In the genomic region with DNA sequence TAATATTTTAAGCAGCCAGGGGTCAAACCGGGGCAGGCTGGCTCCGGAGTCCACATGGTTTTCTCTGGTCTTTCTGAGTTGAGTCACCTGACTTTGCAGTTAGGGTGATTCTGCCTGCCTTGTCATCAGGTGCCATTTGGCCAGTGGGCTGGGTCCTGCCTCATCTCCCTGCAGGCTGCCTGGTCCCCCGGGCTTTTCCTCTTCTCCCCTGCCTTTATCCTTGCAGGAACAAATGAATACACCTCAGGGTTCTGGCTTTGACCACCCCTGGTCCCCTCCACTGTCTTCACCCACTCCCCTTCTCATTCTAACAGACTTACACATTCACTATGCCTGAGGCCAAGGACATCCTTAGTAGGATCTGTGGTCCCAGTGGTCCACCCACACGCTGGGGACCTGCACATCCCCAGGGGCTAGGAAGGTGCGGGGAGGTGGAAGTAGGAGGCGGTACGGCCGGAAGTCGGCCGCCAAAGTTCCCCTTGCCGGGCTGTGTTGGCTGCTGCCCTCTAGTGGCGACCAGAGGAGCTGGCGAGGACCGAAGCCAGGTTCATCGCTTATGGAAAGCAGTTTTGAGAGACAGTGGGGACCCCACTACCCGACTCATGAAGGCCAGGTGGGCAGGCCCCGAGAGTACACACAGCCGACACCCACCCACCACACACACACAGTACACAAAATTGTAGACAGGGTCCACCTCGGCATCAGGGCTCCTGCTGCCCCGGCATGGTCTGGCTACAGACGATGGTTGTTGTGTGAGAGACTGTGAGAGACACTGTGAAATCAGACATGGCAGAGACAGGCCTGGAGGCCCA, we compare ENCODE assay signal across 8 cellular contexts. TPM values are rescaled to one million over a fixed set of nuclear protein-coding genes. Genes with fewer than 3 reads are reported as not detected.
A peak's percentile ranks its signal among the peaks of the same experiment; 100 is the strongest.
DNase-seq lines count a peak whose midpoint lies in the region; ATAC-seq and TF ChIP-seq lines count a peak whose summit lies in the region.

No MANE protein-coding gene starts in this region.

- H3K9me3 ChIP-seq in iPS-15b (ENCODE audit: control insufficient read depth, insufficient read depth, low read length), result no peaks in the 10 kb centered on the region
- H3K9me3 ChIP-seq in skeletal muscle satellite cell (replicated peaks; ENCODE audit: low read length), result no peaks in the 10 kb centered on the region

- no peaks in the 10 kb centered on the region for H3K9me3 Mint-ChIP-seq in T-helper 1 cell treated with Interleukin-12 subunit alpha and Interleukin-12 subunit beta and Interleukin-4 antibody, amounts not matched to agents 30 μg/mL and 1 μg/mL, for 36 hours

- peaks cover under 1% of the 10 kb centered on the region for H3K27me3 Mint-ChIP-seq in T-helper 1 cell treated with Interleukin-12 subunit alpha and Interleukin-12 subunit beta and Interleukin-4 antibody, amounts not matched to agents 30 μg/mL and 1 μg/mL, for 36 hours (ENCODE audit: low read depth)

- H3K9ac ChIP-seq in iPS-15b (ENCODE audit: low read depth, low read length), result no peak overlapping the region
- peak overlapping the region; percentile 5 for H3K9ac ChIP-seq in skeletal muscle satellite cell (ENCODE audit: low read depth, low read length)

- H3K4me1 Mint-ChIP-seq in T-helper 1 cell treated with Interleukin-12 subunit alpha and Interleukin-12 subunit beta and Interleukin-4 antibody, amounts not matched to agents 30 μg/mL and 1 μg/mL, for 36 hours (ENCODE audit: low read depth), result peaks cover 15% of the 10 kb centered on the region

- in situ Hi-C loops in GM13977 (cut with MboI; ENCODE audit: low pct_unique_long_range_greater_than_20kb, low sequenced_read_pairs, unreplicated experiment), result no loop called here

- H3K4me3 ChIP-seq in NB4 (ENCODE audit: low read depth, low read length), result peak overlapping the region; percentile 55
- peak overlapping the region; percentile 48 for H3K4me3 ChIP-seq in iPS-15b (ENCODE audit: low read depth, low read length)
- H3K4me3 ChIP-seq in skeletal muscle satellite cell (ENCODE audit: low read length), result peak overlapping the region; percentile 63

- peak; percentile 81 for DNase-seq in GM13977 (ENCODE audit: low spot score)
- peak; percentile 84 for DNase-seq in NB4 (ENCODE audit: low read depth)
- peak; percentile 50 for DNase-seq in amniotic epithelial cell (ENCODE audit: low read depth)
- no peak for DNase-seq in T1000 (lab: John Stamatoyannopoulos, UW)

- peak; percentile 95 for ATAC-seq in HG02588 (IDR thresholded peaks at IDR 0.05; ENCODE audit: unreplicated experiment)

- H3K27ac Mint-ChIP-seq in T-helper 1 cell treated with Interleukin-12 subunit alpha and Interleukin-12 subunit beta and Interleukin-4 antibody, amounts not matched to agents 30 μg/mL and 1 μg/mL, for 36 hours, result peak overlapping the region; percentile 70

- TF ChIP-seq POLR2A in NB4 (IDR thresholded peaks at IDR 0.05; ENCODE audit: extremely low read depth, insufficient read length), result peak; percentile 19

- H3K27me3 ChIP-seq in iPS-15b (ENCODE audit: control insufficient read depth, insufficient read depth, low read length), result peaks cover 8% of the 10 kb centered on the region
- peaks cover 20% of the 10 kb centered on the region for H3K27me3 ChIP-seq in skeletal muscle satellite cell (ENCODE audit: control insufficient read depth, insufficient read depth, low read length)

- H3K4me2 ChIP-seq in skeletal muscle satellite cell (ENCODE audit: low read length), result peak overlapping the region; percentile 81

- H3K4me1 ChIP-seq in iPS-15b (ENCODE audit: control insufficient read depth, insufficient read depth, low read length), result peaks cover 14% of the 10 kb centered on the region
- peaks cover 4% of the 10 kb centered on the region for H3K4me1 ChIP-seq in skeletal muscle satellite cell (ENCODE audit: control insufficient read depth, insufficient read depth, low read length)

- H3K4me3 Mint-ChIP-seq in T-helper 1 cell treated with Interleukin-12 subunit alpha and Interleukin-12 subunit beta and Interleukin-4 antibody, amounts not matched to agents 30 μg/mL and 1 μg/mL, for 36 hours, result peak overlapping the region; percentile 64

- H3K36me3 ChIP-seq in iPS-15b (ENCODE audit: control insufficient read depth, insufficient read depth, low read length) (no peaks in the 10 kb centered on the region), skeletal muscle satellite cell (ENCODE audit: insufficient read depth, low read length) (no peaks in the 10 kb centered on the region)

- H3K36me3 Mint-ChIP-seq in T-helper 1 cell treated with Interleukin-12 subunit alpha and Interleukin-12 subunit beta and Interleukin-4 antibody, amounts not matched to agents 30 μg/mL and 1 μg/mL, for 36 hours (ENCODE audit: low read depth), result no peaks in the 10 kb centered on the region

- TF ChIP-seq CTCF in GM13977 (IDR thresholded peaks at IDR 0.05; ENCODE audit: extremely low read depth, insufficient read depth, missing control alignments) (peak; percentile 96), NB4 (IDR thresholded peaks at IDR 0.05; ENCODE audit: low read depth, low read length) (peak; percentile 97)

RNA-seq across cellular contexts. Expression of a gene that starts 6.3 kb away (rescaled TPM):
- total RNA-seq in skeletal muscle satellite cell (2012; rRNA removed), result 20.8 and 28.6 TPM in 2 replicates

RNA-seq across cellular contexts. Expression of a gene that starts 22.6 kb away (rescaled TPM):
- 0.44 and 2.5 TPM in 2 replicates for total RNA-seq in skeletal muscle satellite cell (2012; rRNA removed)
